8 cellular contexts compared by ENCODE assay signal in the genomic region with DNA sequence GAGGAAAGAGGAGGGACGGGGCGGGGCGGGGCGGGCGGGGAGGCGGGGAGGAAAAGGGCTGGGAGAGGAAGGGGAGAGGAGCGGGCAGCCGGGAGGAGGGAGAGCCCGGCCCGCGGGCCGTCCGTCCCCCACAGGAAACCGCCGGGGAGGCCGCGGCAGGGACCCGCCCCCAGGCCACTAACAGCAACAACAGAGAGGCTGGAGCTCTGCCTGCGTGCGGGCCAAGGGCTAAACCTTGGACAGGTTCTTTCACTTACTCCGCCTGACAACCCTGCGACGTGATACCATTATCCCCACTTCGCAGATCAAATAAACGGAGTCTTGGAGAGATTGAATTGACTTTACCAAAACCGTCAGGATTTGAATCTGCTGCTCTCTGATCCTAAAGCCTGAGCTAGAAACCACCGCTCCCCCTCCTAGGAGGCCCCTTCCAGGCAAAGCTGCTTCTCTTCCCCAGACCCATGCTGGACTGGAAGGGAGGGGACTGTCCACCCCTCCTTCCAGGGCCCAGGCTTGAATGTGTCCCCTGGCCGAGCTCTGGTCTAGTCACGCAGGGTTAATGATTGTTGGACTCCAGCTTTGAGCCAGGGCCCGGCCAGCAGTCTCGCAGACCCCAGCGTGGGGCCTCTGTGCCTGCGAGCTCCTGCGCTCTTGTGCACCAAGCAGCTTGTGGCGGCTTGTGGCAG. TPM values are rescaled to one million over a fixed set of nuclear protein-coding genes. Genes with fewer than 3 reads are reported as not detected.
DNase-seq lines count a peak whose midpoint lies in the region; ATAC-seq lines count a peak whose summit lies in the region.

A gene with protein sequence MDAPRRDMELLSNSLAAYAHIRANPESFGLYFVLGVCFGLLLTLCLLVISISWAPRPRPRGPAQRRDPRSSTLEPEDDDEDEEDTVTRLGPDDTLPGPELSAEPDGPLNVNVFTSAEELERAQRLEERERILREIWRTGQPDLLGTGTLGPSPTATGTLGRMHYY (minus strand): TSS at position 10 of the 686 bp plus-strand sequence. CDS start 608 bp downstream, outside the sequence.

- H3K4me2 ChIP-seq in BLaER1: peak within 1 kb of the TSS; percentile 97
- H3K4me2 ChIP-seq in neuronal stem cell (ENCODE audit: insufficient read depth, low read length, poor library complexity, severe bottlenecking): peak within 1 kb of the TSS; percentile 89

- peak within 1 kb of the TSS; percentile 82 for H2BK12ac ChIP-seq in neuronal stem cell (ENCODE audit: low read length)

- H3K36me3 ChIP-seq in BLaER1: no peaks in the 10 kb centered on the region
- H3K36me3 ChIP-seq in NT2/D1 (ENCODE audit: insufficient read depth, insufficient read length, low read length): peaks cover 47% of the 10 kb centered on the region
- H3K36me3 ChIP-seq in neuronal stem cell (replicated peaks in 1 of 2; ENCODE audit: control insufficient read depth in 2 of 2, insufficient read depth in 2 of 2, low read length in 2 of 2): peaks cover 0 to 34% of the 10 kb centered on the region in 2 donors

- peak; percentile 43 for ATAC-seq in GM19463 (IDR thresholded peaks at IDR 0.05; ENCODE audit: unreplicated experiment)
- no peak for ATAC-seq in GM19397 (IDR thresholded peaks at IDR 0.05; ENCODE audit: unreplicated experiment)
- ATAC-seq in HG02884 (IDR thresholded peaks at IDR 0.05; ENCODE audit: unreplicated experiment): no peak

- H3K23ac ChIP-seq in neuronal stem cell (ENCODE audit: low read depth, low read length, poor library complexity): peak within 1 kb of the TSS; percentile 98

- H2AK5ac ChIP-seq in neuronal stem cell (ENCODE audit: low read depth, low read length): peak within 1 kb of the TSS; percentile 98

- H3K4me1 ChIP-seq in BLaER1 (peaks cover 53% of the 10 kb centered on the region), NT2/D1 (ENCODE audit: insufficient read depth, insufficient read length) (peaks cover 33% of the 10 kb centered on the region), neuronal stem cell (ENCODE audit: control insufficient read depth in 2 of 2, insufficient read depth in 1 of 2, low read depth in 1 of 2, low read length in 2 of 2) (peaks cover 14 to 25% of the 10 kb centered on the region in 2 donors)

- no CpG with 5 or more reads among the region's 35 CpGs for WGBS in neuronal stem cell (ENCODE audit: extremely low coverage in 2 of 2, insufficient read length in 2 of 2, insufficient replicate concordance in 1 of 2), 2 donors

- peak within 1 kb of the TSS; percentile 31 for H4K8ac ChIP-seq in neuronal stem cell (ENCODE audit: low read depth, low read length)

- peak within 1 kb of the TSS; percentile 79 for H3K9ac ChIP-seq in BLaER1
- H3K9ac ChIP-seq in NT2/D1 (ENCODE audit: insufficient read length, low read depth): peak within 1 kb of the TSS; percentile 84
- H3K9ac ChIP-seq in neuronal stem cell (ENCODE audit: low read depth, low read length, poor library complexity): peak within 1 kb of the TSS; percentile 91

- peak within 1 kb of the TSS; percentile 83 for H2BK5ac ChIP-seq in neuronal stem cell (ENCODE audit: low read length)

- H2BK15ac ChIP-seq in neuronal stem cell (ENCODE audit: low read length): peak within 1 kb of the TSS; percentile 90

- H3K14ac ChIP-seq in neuronal stem cell (ENCODE audit: low read length): peak within 1 kb of the TSS; percentile 47

- no peaks in the 10 kb centered on the region for H3K79me1 ChIP-seq in neuronal stem cell (ENCODE audit: low read depth, low read length)

- H3K27me3 ChIP-seq in BLaER1: no peaks in the 10 kb centered on the region
- H3K27me3 ChIP-seq in NT2/D1 (ENCODE audit: insufficient read depth, insufficient read length): peaks cover 2% of the 10 kb centered on the region
- peaks cover 0 to 40% (median 2%) of the 10 kb centered on the region in 3 experiments for H3K27me3 ChIP-seq in neuronal stem cell (ENCODE audit: control insufficient read depth in 3 of 3, insufficient read depth in 3 of 3, low read depth in 1 of 3, low read length in 3 of 3)

- H4K91ac ChIP-seq in neuronal stem cell (ENCODE audit: low read depth, low read length, poor library complexity): no peak within 1 kb of the TSS

- no peak within 1 kb of the TSS for H3K4ac ChIP-seq in neuronal stem cell (ENCODE audit: low read length)

- H3K9me3 ChIP-seq in BLaER1 (no peaks in the 10 kb centered on the region), NT2/D1 (ENCODE audit: insufficient read depth, low read length) (no peaks in the 10 kb centered on the region), neuronal stem cell (replicated peaks in 1 of 2; ENCODE audit: control insufficient read depth in 2 of 2, insufficient read depth in 1 of 2, low read depth in 1 of 2, low read length in 2 of 2) (peaks cover 0 to 2% of the 10 kb centered on the region in 2 donors)

- DNase-seq in NT2/D1 (ENCODE audit: low read depth, low spot score) (peak; percentile 60), activated gamma-delta T cell (lab: John Stamatoyannopoulos, UW) (peak; percentile 42), germinal center (ENCODE audit: low spot score) (peak; percentile 32), neuronal stem cell (ENCODE audit: low spot score) (peak; percentile 50)

- peaks cover 11% of the 10 kb centered on the region for H4K20me1 ChIP-seq in BLaER1

- H3K18ac ChIP-seq in neuronal stem cell (ENCODE audit: low read length): peak within 1 kb of the TSS; percentile 97

- peak within 1 kb of the TSS; percentile 87 for H2AFZ ChIP-seq in neuronal stem cell (ENCODE audit: low read length)

- no peak within 1 kb of the TSS for H2BK120ac ChIP-seq in neuronal stem cell (ENCODE audit: low read depth, low read length)

- H3K4me3 ChIP-seq in BLaER1 (peak within 1 kb of the TSS; percentile 87), NT2/D1 (ENCODE audit: insufficient read length, low read depth) (peak within 1 kb of the TSS; percentile 70), neuronal stem cell (ENCODE audit: low read length in 2 of 2) (peak within 1 kb of the TSS; percentile 45 to 85)

- peak within 1 kb of the TSS; percentile 74 for H3K27ac ChIP-seq in BLaER1
- peak within 1 kb of the TSS; percentile 23 for H3K27ac ChIP-seq in neuronal stem cell (replicated peaks; ENCODE audit: low read length)

RNA-seq across cellular contexts. Expression of the gene that starts here (rescaled TPM):
- 26.4 TPM for polyA plus RNA-seq in neuronal stem cell (2013, experiment 1 of 2)
- 25.2 TPM for polyA plus RNA-seq in neuronal stem cell (2013, experiment 2 of 2)
